ENCODE assay signal across 6 cellular contexts in genomic region chr15:23539892-23540291, GRCh38. TPM values are rescaled to one million over a fixed set of nuclear protein-coding genes. Genes with fewer than 3 reads are reported as not detected.
"Had no signal": no experiment of that assay in that cellular context is flagged by ENCODE, and none has a peak within 500 bp of the region (broad histone marks: within the 10 kb centered on the region; RNA-seq: fewer than 3 reads in every experiment).

No MANE protein-coding gene starts in this region.

- H3K4me2 ChIP-seq: GM23338 had no signal

- FAIRE-seq: H1, H54, HTR-8/SVneo had no signal

- DNase-seq: H9, HCEC 1CT had no signal

- H3K4me3 ChIP-seq: GM23338 had no signal

- ATAC-seq: GM23338 had no signal

RNA-seq across cellular contexts. Expression of gene MKRN3, which starts 25.6 kb away (rescaled TPM):
- total RNA-seq: GM23338, H1, H9 had no signal
- polyA plus RNA-seq: GM23338, H1 had no signal
